Comparison of ENCODE assay signal across 10 cellular contexts in genomic region chr3:58084788-58085543, GRCh38.
A peak's percentile ranks its signal among the peaks of the same experiment; 100 is the strongest.
DNase-seq lines count a peak whose midpoint lies in the region; ATAC-seq and FAIRE-seq lines count a peak whose summit lies in the region.
"Had no signal": no experiment of that assay in that cellular context is flagged by ENCODE, and none has a peak within 500 bp of the region (broad histone marks: within the 10 kb centered on the region; RNA-seq: fewer than 3 reads in every experiment).

No MANE protein-coding gene starts in this region.

- H3K4me1 Mint-ChIP-seq in naive B cell: peaks cover 34 to 52% (median 38%) of the 10 kb centered on the region in 3 donors
- peaks cover 25% of the 10 kb centered on the region for H3K4me1 Mint-ChIP-seq in activated CD4-positive, alpha-beta T cell treated with anti-CD3 and anti-CD28 coated beads, Interleukin-2, amount 10 ng/mL, durations not matched to agents 24 days and 14 days

- peak overlapping the region; percentile 2 to 81 (median 54) for H3K4me3 Mint-ChIP-seq in naive B cell
- H3K4me3 Mint-ChIP-seq in activated CD4-positive, alpha-beta T cell treated with anti-CD3 and anti-CD28 coated beads, Interleukin-2, amount 10 ng/mL, durations not matched to agents 24 days and 14 days: no peak overlapping the region
- H3K4me3 Mint-ChIP-seq: nephron had no signal

- 74 to 76% (median 74%) methylated on average over 5 of the region's 5 CpGs for WGBS in small intestine, 3 donors

- H3K27ac Mint-ChIP-seq in naive B cell: peak overlapping the region; percentile 43 to 90 (median 68)
- H3K27ac Mint-ChIP-seq in activated CD4-positive, alpha-beta T cell treated with anti-CD3 and anti-CD28 coated beads, Interleukin-2, amount 10 ng/mL, durations not matched to agents 24 days and 14 days: no peak overlapping the region
- H3K27ac Mint-ChIP-seq: nephron had no signal

- ATAC-seq in GM18517 (IDR thresholded peaks at IDR 0.05; ENCODE audit: unreplicated experiment) (peak; percentile 75), GM21723 (IDR thresholded peaks at IDR 0.05; ENCODE audit: unreplicated experiment) (peak; percentile 91), naive B cell (ENCODE audit: low read depth in 2 of 2) (no peak), HG03520 (IDR thresholded peaks at IDR 0.05; ENCODE audit: unreplicated experiment) (no peak)

- peaks cover 2 to 14% of the 10 kb centered on the region in 2 donors for H3K36me3 ChIP-seq in small intestine (ENCODE audit: control insufficient read depth in 2 of 2, insufficient read depth in 2 of 2, low read length in 2 of 2)

- no peaks in the 10 kb centered on the region for H3K9me3 Mint-ChIP-seq in naive B cell
- H3K9me3 Mint-ChIP-seq in activated CD4-positive, alpha-beta T cell treated with anti-CD3 and anti-CD28 coated beads, Interleukin-2, amount 10 ng/mL, durations not matched to agents 24 days and 14 days: no peaks in the 10 kb centered on the region
- H3K9me3 Mint-ChIP-seq: nephron had no signal

- H3K4me3 ChIP-seq in small intestine (ENCODE audit: low read depth in 1 of 2, low read length in 2 of 2): no peak overlapping the region

- no peaks in the 10 kb centered on the region for H3K27me3 ChIP-seq in small intestine (ENCODE audit: control insufficient read depth in 2 of 2, insufficient read depth in 2 of 2, low read length in 2 of 2)

- FAIRE-seq in small intestine (lab: Jason Lieb, UNC): no peak

- DNase-seq in OCI-M1 (lab: John Stamatoyannopoulos, UW) (peak; percentile 84), naive B cell (no peak), small intestine (no peak), NCI-H748 (lab: John Stamatoyannopoulos, UW; ENCODE audit: unreplicated experiment) (no peak)
- DNase-seq in activated CD4-positive, alpha-beta T cell treated with anti-CD3 and anti-CD28 coated beads, Interleukin-2, amount 10 ng/mL, durations not matched to agents 24 days and 14 days: no peak
- DNase-seq: GF-D8 had no signal

- intact Hi-C loops in activated CD4-positive, alpha-beta T cell treated with anti-CD3 and anti-CD28 coated beads, Interleukin-2, amount 10 ng/mL, durations not matched to agents 24 days and 14 days (cut with micrococcal nuclease): no loop called here

- peak overlapping the region in 1 of 2 donors; percentile 27 for H3K27ac ChIP-seq in small intestine (ENCODE audit: low read depth in 1 of 2, low read length in 1 of 2)

- no peaks in the 10 kb centered on the region for H3K27me3 Mint-ChIP-seq in naive B cell
- no peaks in the 10 kb centered on the region for H3K27me3 Mint-ChIP-seq in activated CD4-positive, alpha-beta T cell treated with anti-CD3 and anti-CD28 coated beads, Interleukin-2, amount 10 ng/mL, durations not matched to agents 24 days and 14 days

- no peaks in the 10 kb centered on the region for H3K9me3 ChIP-seq in small intestine (ENCODE audit: control insufficient read depth, low read depth)

- H3K4me1 ChIP-seq in small intestine (ENCODE audit: control insufficient read depth in 2 of 2, insufficient read depth in 1 of 2, low read depth in 1 of 2, low read length in 1 of 2): no peaks in the 10 kb centered on the region

- H3K36me3 Mint-ChIP-seq in naive B cell: peaks cover 0 to 18% of the 10 kb centered on the region in 2 donors
- peaks cover 22% of the 10 kb centered on the region for H3K36me3 Mint-ChIP-seq in activated CD4-positive, alpha-beta T cell treated with anti-CD3 and anti-CD28 coated beads, Interleukin-2, amount 10 ng/mL, durations not matched to agents 24 days and 14 days (ENCODE audit: low read depth)

Comparison
In these comparisons a context has a peak if more than half of its experiments do, and no peak if none do; other contexts are left out.
1. ATAC-seq: peak in GM18517 (single experiment) and GM21723 (single experiment); none in naive B cell (0 of 2) and HG03520 (single experiment).